In genomic region chr10:11113156-11113555, GRCh38 we compare ENCODE assay signal across 8 cellular contexts.
DNase-seq lines count a peak whose midpoint lies in the region; ATAC-seq and TF ChIP-seq lines count a peak whose summit lies in the region.

No MANE protein-coding gene starts in this region.

- no peaks in the 10 kb centered on the region for H3K9me3 ChIP-seq in A673 (ENCODE audit: low read depth, low read length, poor library complexity, severe bottlenecking)

- peaks cover 11% of the 10 kb centered on the region for H3K9me3 Mint-ChIP-seq in mesothelial cell of epicardium

- H3K27me3 ChIP-seq in A673 (replicated peaks; ENCODE audit: insufficient read depth, low read depth, low read length, poor library complexity) (peaks cover 36% of the 10 kb centered on the region), dorsolateral prefrontal cortex (peaks cover 0 to 19% (median 0%) of the 10 kb centered on the region in 45 donors)

- no peak overlapping the region for H3K27ac ChIP-seq in A673 (ENCODE audit: low read depth, low read length, poor library complexity, severe bottlenecking)
- peak overlapping the region in 2 of 59 donors; percentile 16 to 24 for H3K27ac ChIP-seq in dorsolateral prefrontal cortex

- TF ChIP-seq CTCF in A673 (conservative IDR thresholded peaks at IDR 0.05; ENCODE audit: low read depth, low read length) (0 out of 2 replicates have a peak, but pooled peaks have one; percentile 13), GM13977 (IDR thresholded peaks at IDR 0.05; ENCODE audit: extremely low read depth, insufficient read depth, missing control alignments) (peak; percentile 64), dorsolateral prefrontal cortex (IDR thresholded peaks at IDR 0.05 in 54 of 56, conservative IDR thresholded peaks at IDR 0.05 in 2 of 56; ENCODE audit: low read depth in 1 of 56, partially characterized antibody in 56 of 56) (peak in 42 of 56 donors; percentile 10 to 63 (median 36)), mesothelial cell of epicardium (IDR thresholded peaks at IDR 0.05; ENCODE audit: unreplicated experiment) (no peak)

- no peak for DNase-seq in A673 (ENCODE audit: low spot score)
- peak; percentile 42 for DNase-seq in GM13977 (ENCODE audit: low spot score)
- no peak for DNase-seq in dorsolateral prefrontal cortex
- DNase-seq in NCI-H2196 treated with DMSO at 0.1 percent for 48 hours (lab: John Stamatoyannopoulos, UW; ENCODE audit: unreplicated experiment), result no peak
- DNase-seq in mesothelial cell of epicardium (ENCODE audit: low spot score in 2 of 2, unreplicated experiment in 2 of 2), result no peak
- DNase-seq in inferior parietal cortex (ENCODE audit: extremely low spot score), result no peak

- H3K36me3 Mint-ChIP-seq in mesothelial cell of epicardium, result peaks cover 2% of the 10 kb centered on the region

- POLR2A ChIA-PET in A673 (lab: Charles Lee; ENCODE audit: low non-redundant PET), result no interaction called here

- intact Hi-C loops in A673 (cut with micrococcal nuclease; ENCODE audit: unreplicated experiment) (no loop called here), dorsolateral prefrontal cortex (cut with DNase I) (loop anchor here in 1 of 2 donors (5.0 kb wide), 1 partner anchor 159 kb away; no protein-coding TSS in a partner anchor)

- BruUV-seq in A673 (replicated peaks; lab: Mats Ljungman, UMichigan), result no TSS peak

- H3K4me1 Mint-ChIP-seq in mesothelial cell of epicardium, result peaks cover 26% of the 10 kb centered on the region

- no peak overlapping the region for H3K4me3 ChIP-seq in A673 (ENCODE audit: low read depth, low read length, poor library complexity, severe bottlenecking)
- no peak overlapping the region for H3K4me3 ChIP-seq in dorsolateral prefrontal cortex

- H3K4me1 ChIP-seq in A673 (ENCODE audit: insufficient read depth, low read length, poor library complexity, severe bottlenecking), result no peaks in the 10 kb centered on the region

- no peaks in the 10 kb centered on the region for H3K36me3 ChIP-seq in A673 (ENCODE audit: insufficient read depth, low read length, poor library complexity, severe bottlenecking)

- CTCF ChIA-PET in A673 (lab: Charles Lee), result no interaction called here

- H3K27ac Mint-ChIP-seq in mesothelial cell of epicardium, result no peak overlapping the region

- H3K27me3 Mint-ChIP-seq in mesothelial cell of epicardium (ENCODE audit: low read depth), result no peaks in the 10 kb centered on the region

- no peak overlapping the region for H3K4me3 Mint-ChIP-seq in mesothelial cell of epicardium

- ATAC-seq in HG03432 (IDR thresholded peaks at IDR 0.05; ENCODE audit: unreplicated experiment), result peak; percentile 87
- no peak for ATAC-seq in GM18502 (IDR thresholded peaks at IDR 0.05; ENCODE audit: poor library complexity, unreplicated experiment)

- in situ Hi-C loops in GM13977 (cut with MboI; ENCODE audit: low pct_unique_long_range_greater_than_20kb, low sequenced_read_pairs, unreplicated experiment), result no loop called here
